Comparison of ENCODE assay signal across 1 cellular context in genomic region chr4:87430038-87430437, GRCh38.
TF ChIP-seq lines count a peak whose summit lies in the region.

No MANE protein-coding gene starts in this region.

TF ChIP-seq in H1, 55 proteins besides CTCF, POLR2A, EP300 and RAD21:
- TF ChIP-seq SRF (IDR thresholded peaks at IDR 0.05; ENCODE audit: low read depth, low read length) (no peak), GABPA (IDR thresholded peaks at IDR 0.05; ENCODE audit: borderline replicate concordance, insufficient read depth, low read length) (no peak), NANOG (IDR thresholded peaks at IDR 0.05; ENCODE audit: insufficient read depth, low read depth, low read length, poor library complexity, severe bottlenecking) (no peak), SIX5 (IDR thresholded peaks at IDR 0.05; ENCODE audit: low read depth, low read length) (no peak), PHF8 (conservative IDR thresholded peaks at IDR 0.05; ENCODE audit: low read depth, low read length) (no peak), RXRA (IDR thresholded peaks at IDR 0.05; ENCODE audit: insufficient read depth, low read depth, low read length) (no peak), RFX5 (IDR thresholded peaks at IDR 0.05; ENCODE audit: borderline replicate concordance, low read depth, low read length) (no peak), ATF2 (IDR thresholded peaks at IDR 0.05; ENCODE audit: low read length) (no peak), SAP30 (IDR thresholded peaks at IDR 0.05; ENCODE audit: insufficient read depth, insufficient replicate concordance, low read length) (no peak), ATF3 (IDR thresholded peaks at IDR 0.05; ENCODE audit: insufficient read depth, low read depth, low read length) (no peak), TEAD4 (IDR thresholded peaks at IDR 0.05; ENCODE audit: low read depth, low read length) (no peak)
TF ChIP-seq in H1: peak in this region for 0.
